ENCODE assay signal across 13 cellular contexts in the genomic region with DNA sequence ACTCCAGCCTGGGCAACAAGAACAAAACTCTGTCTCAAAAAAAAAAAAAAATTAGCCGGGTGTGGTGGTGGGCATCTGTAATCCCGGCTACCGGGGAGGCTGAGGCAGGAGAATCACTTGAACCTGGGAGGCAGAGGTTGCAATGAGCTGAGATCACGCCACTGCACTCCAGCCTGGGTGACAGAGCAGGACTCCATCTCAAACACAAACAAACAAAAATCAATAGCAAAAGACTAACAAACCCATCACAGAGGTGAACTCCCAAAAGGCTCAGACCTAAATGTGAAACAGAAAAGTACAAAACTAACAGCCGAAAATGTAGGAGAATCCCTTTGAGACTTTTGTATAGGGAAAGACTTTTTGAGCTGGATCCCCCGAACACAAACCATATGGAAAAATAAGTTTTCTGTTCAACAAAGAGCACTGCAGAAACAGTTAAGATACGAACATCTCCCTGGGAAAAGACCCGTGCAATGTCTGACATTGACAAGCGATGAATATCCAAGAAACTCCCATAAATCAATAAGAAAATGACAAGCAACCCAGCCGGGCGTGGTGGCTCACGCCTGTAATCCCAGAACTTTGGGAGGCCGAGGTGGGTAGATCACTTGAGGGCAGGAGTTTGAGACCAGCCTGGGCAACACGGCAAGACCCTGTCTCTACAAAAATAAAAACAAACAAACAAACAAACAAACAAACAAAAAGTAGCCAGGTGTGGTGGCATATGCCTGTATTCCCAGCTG. TPM values are rescaled to one million over a fixed set of nuclear protein-coding genes. Genes with fewer than 3 reads are reported as not detected.
"Had no signal": no experiment of that assay in that cellular context is flagged by ENCODE, and none has a peak within 500 bp of the region (broad histone marks: within the 10 kb centered on the region; RNA-seq: fewer than 3 reads in every experiment).

No MANE protein-coding gene starts in this region.

RNA-seq across cellular contexts. Expression of a gene that starts 51.7 kb away (rescaled TPM):
- total RNA-seq: dermis microvascular lymphatic vessel endothelial cell, endodermal cell, esophagus mucosa, esophagus squamous epithelium, glomerular endothelial cell, heart right ventricle, kidney epithelial cell, left cardiac atrium, left ventricle myocardium inferior, lower leg skin, lung, mammary epithelial cell had no signal
- polyA plus RNA-seq: heart right ventricle, keratinocyte, lung, mammary epithelial cell had no signal
